9 cellular contexts compared by ENCODE assay signal in genomic region chrX:70455366-70456202, GRCh38. TPM values are rescaled to one million over a fixed set of nuclear protein-coding genes. Genes with fewer than 3 reads are reported as not detected.
A peak's percentile ranks its signal among the peaks of the same experiment; 100 is the strongest.
DNase-seq lines count a peak whose midpoint lies in the region; ATAC-seq and TF ChIP-seq lines count a peak whose summit lies in the region.
"Had no signal": no experiment of that assay in that cellular context is flagged by ENCODE, and none has a peak within 500 bp of the region (broad histone marks: within the 10 kb centered on the region; RNA-seq: fewer than 3 reads in every experiment).

No MANE protein-coding gene starts in this region.

- H3K36me3 ChIP-seq in BLaER1 (peaks cover 22% of the 10 kb centered on the region), HAP-1 (replicated peaks) (peaks cover 10% of the 10 kb centered on the region), heart right ventricle (no peaks in the 10 kb centered on the region), skeletal muscle satellite cell (ENCODE audit: insufficient read depth, low read length) (no peaks in the 10 kb centered on the region)
- H3K36me3 ChIP-seq: neutrophil had no signal

- ATAC-seq in T-helper 17 cell (no peak), heart right ventricle (peak in 4 of 8 donors; percentile 7 to 37 (median 16))

- peak overlapping the region; percentile 85 for H3K27ac ChIP-seq in BLaER1
- peak overlapping the region; percentile 50 to 85 (median 75) for H3K27ac ChIP-seq in heart right ventricle
- H3K27ac ChIP-seq: neutrophil had no signal

- no peaks in the 10 kb centered on the region for H4K20me1 ChIP-seq in BLaER1

- H3K4me1 ChIP-seq in BLaER1 (peaks cover 27% of the 10 kb centered on the region), HAP-1 (peaks cover 22% of the 10 kb centered on the region), heart right ventricle (peaks cover 0 to 14% (median 0%) of the 10 kb centered on the region in 9 donors), skeletal muscle satellite cell (ENCODE audit: control insufficient read depth, insufficient read depth, low read length) (peaks cover 4% of the 10 kb centered on the region)

- peak overlapping the region; percentile 72 for H3K27ac Mint-ChIP-seq in T-helper 17 cell

- intact Hi-C loops in heart right ventricle (cut with DNase I) = loop anchor here in 5 of 10 donors (2.0 to 10.0 kb wide), 3 partner anchors 21 to 209 kb away; no protein-coding TSS in a partner anchor

- peaks cover 31% of the 10 kb centered on the region for H3K4me1 Mint-ChIP-seq in T-helper 17 cell

- WGBS in heart right ventricle, 2 donors = 23 to 33% methylated on average over 21 to 32 of the region's 32 CpGs

- H3K9ac ChIP-seq in BLaER1 = peak overlapping the region; percentile 82
- H3K9ac ChIP-seq in skeletal muscle satellite cell (ENCODE audit: low read depth, low read length) = no peak overlapping the region

- peak; percentile 32 to 67 for DNase-seq in HAP-1 (ENCODE audit: low spot score in 2 of 2)
- DNase-seq in T-helper 17 cell = no peak
- no peak for DNase-seq in heart right ventricle
- DNase-seq in H4 (ENCODE audit: low spot score) = no peak
- DNase-seq in stimulated activated CD8-positive, alpha-beta memory T cell treated with anti-CD3 and anti-CD28 coated beads, Interleukin-4, amount 100 ng/mL, for 48 hours = no peak
- DNase-seq in DMS153 treated with DMSO at 0.1 percent for 48 hours (lab: John Stamatoyannopoulos, UW; ENCODE audit: unreplicated experiment) = no peak

- H3K4me3 Mint-ChIP-seq in T-helper 17 cell = peak overlapping the region; percentile 94

- H3K9me3 ChIP-seq in BLaER1 (0 out of 2 replicates have a peak, but pooled peaks cover under 1% of the 10 kb centered on the region), HAP-1 (no peaks in the 10 kb centered on the region), T-helper 17 cell (ENCODE audit: control insufficient read depth, low read length, poor library complexity, severe bottlenecking) (no peaks in the 10 kb centered on the region), heart right ventricle (no peaks in the 10 kb centered on the region), skeletal muscle satellite cell (replicated peaks; ENCODE audit: low read length) (no peaks in the 10 kb centered on the region)
- H3K9me3 ChIP-seq: neutrophil had no signal

- H3K27me3 ChIP-seq in BLaER1 = peaks cover 23% of the 10 kb centered on the region
- no peaks in the 10 kb centered on the region for H3K27me3 ChIP-seq in HAP-1 (ENCODE audit: low read depth)
- peaks cover 0 to 44% (median 0%) of the 10 kb centered on the region in 7 donors for H3K27me3 ChIP-seq in heart right ventricle
- no peaks in the 10 kb centered on the region for H3K27me3 ChIP-seq in skeletal muscle satellite cell (ENCODE audit: control insufficient read depth, insufficient read depth, low read length)

- H3K4me3 ChIP-seq in BLaER1 (peak overlapping the region; percentile 71), HAP-1 (peak overlapping the region; percentile 82), heart right ventricle (peak overlapping the region; percentile 35 to 63 (median 54)), skeletal muscle satellite cell (ENCODE audit: low read length) (no peak overlapping the region)

- no peak for TF ChIP-seq CTCF in heart right ventricle (IDR thresholded peaks at IDR 0.05)

- H3K27me3 Mint-ChIP-seq in T-helper 17 cell = no peaks in the 10 kb centered on the region

- in situ Hi-C loops in HAP-1 (cut with MboI; ENCODE audit: low sequenced_read_pairs) = loop anchor here (10.0 to 25.0 kb wide), 2 partner anchors 209 to 732 kb away; no protein-coding TSS in a partner anchor

- H3K36me3 Mint-ChIP-seq in T-helper 17 cell (ENCODE audit: low read depth) = no peaks in the 10 kb centered on the region

- H3K4me2 ChIP-seq in BLaER1 = peak overlapping the region; percentile 84
- peak overlapping the region; percentile 75 for H3K4me2 ChIP-seq in skeletal muscle satellite cell (ENCODE audit: low read length)

RNA-seq across cellular contexts. Expression of gene DLG3, which starts 10.9 kb away (rescaled TPM):
- 10 to 100 TPM; 12.5 to 12.8 TPM for total RNA-seq in T-helper 17 cell
- 10 to 100 TPM in 7 of 10 donors, 1 to 10 TPM in 3; 6.0 to 13.1 (median 10.9) TPM for total RNA-seq in heart right ventricle
- polyA plus RNA-seq in heart right ventricle = 1 to 10 TPM; 5.7 to 9.6 TPM
- total RNA-seq in skeletal muscle satellite cell (2012; rRNA removed) = 1.0 and 1.3 TPM in 2 replicates
- 2.8 and 6.5 TPM in 2 replicates for total RNA-seq in H4 (2014; rRNA removed; shearing (Covaris generic))

RNA-seq across cellular contexts. Expression of gene GDPD2, which starts 32.5 kb away (rescaled TPM):
- total RNA-seq in T-helper 17 cell (not detected), heart right ventricle (not detected)
- not detected for polyA plus RNA-seq in heart right ventricle
- total RNA-seq in skeletal muscle satellite cell (2012; rRNA removed) = 0.22 TPM in 1 of 2 replicates, not detected in the other
- total RNA-seq in H4 (2014; rRNA removed; shearing (Covaris generic)) = not detected in 2 replicates

Comparison
In these comparisons a context has a peak if more than half of its experiments do, and no peak if none do; other contexts are left out.
1. DNase-seq: peak in HAP-1 (2 of 2); none in T-helper 17 cell (0 of 3), heart right ventricle (0 of 2), H4 (single experiment), stimulated activated CD8-positive, alpha-beta memory T cell treated with anti-CD3 and anti-CD28 coated beads, Interleukin-4, amount 100 ng/mL, for 48 hours (single experiment) and DMS153 treated with DMSO at 0.1 percent for 48 hours (single experiment).